ENCODE assay signal across 27 cellular contexts in genomic region chr19:30742981-30743380, GRCh38.
"Had no signal": no experiment of that assay in that cellular context is flagged by ENCODE, and none has a peak within 500 bp of the region (broad histone marks: within the 10 kb centered on the region; RNA-seq: fewer than 3 reads in every experiment).

No MANE protein-coding gene starts in this region.

- H3K27me3 ChIP-seq: ascending aorta, cardiac muscle cell, pancreas, thyroid gland had no signal

- H3K27me3 Mint-ChIP-seq: activated naive CD4-positive, alpha-beta T cell treated with anti-CD3 and anti-CD28 coated beads, Interleukin-2, amount 10 ng/mL, durations not matched to agents 7 days and 5 days; activated naive CD8-positive, alpha-beta T cell treated with anti-CD3 and anti-CD28 coated beads, Interleukin-2, amount 10 ng/mL, durations not matched to agents 7 days and 5 days had no signal

- H3K4me3 Mint-ChIP-seq: activated naive CD4-positive, alpha-beta T cell treated with anti-CD3 and anti-CD28 coated beads, Interleukin-2, amount 10 ng/mL, durations not matched to agents 7 days and 5 days; activated naive CD8-positive, alpha-beta T cell treated with anti-CD3 and anti-CD28 coated beads, Interleukin-2, amount 10 ng/mL, durations not matched to agents 7 days and 5 days; activated T-cell treated with anti-CD3 and anti-CD28 coated beads, Interleukin-2, amount 50 U/mL, for 24 hours; brain; mesothelial cell of epicardium; naive B cell; stimulated activated naive B cell treated with anti-CD40 and anti-IgM and Interleukin-4, amounts not matched to agents 10 μg/mL and 1 μg/mL and 100 μg/mL, for 72 hours had no signal

- H3K27ac ChIP-seq: ascending aorta, cardiac muscle cell, esophagus muscularis mucosa, pancreas, psoas muscle, stomach, thyroid gland, VCaP had no signal

- H3K4me3 ChIP-seq: ascending aorta, cardiac muscle cell, esophagus muscularis mucosa, pancreas, psoas muscle, stomach, thyroid gland had no signal

- H3K36me3 ChIP-seq: ascending aorta, cardiac muscle cell, esophagus muscularis mucosa, pancreas, stomach, thyroid gland had no signal

- H3K27ac Mint-ChIP-seq: activated naive CD4-positive, alpha-beta T cell treated with anti-CD3 and anti-CD28 coated beads, Interleukin-2, amount 10 ng/mL, durations not matched to agents 7 days and 5 days; activated naive CD8-positive, alpha-beta T cell treated with anti-CD3 and anti-CD28 coated beads, Interleukin-2, amount 10 ng/mL, durations not matched to agents 7 days and 5 days; activated T-cell treated with anti-CD3 and anti-CD28 coated beads, Interleukin-2, amount 50 U/mL, for 24 hours; mesothelial cell of epicardium; naive B cell; stimulated activated naive B cell treated with anti-CD40 and anti-IgM and Interleukin-4, amounts not matched to agents 10 μg/mL and 1 μg/mL and 100 μg/mL, for 72 hours had no signal

- H3K9me3 Mint-ChIP-seq: activated naive CD4-positive, alpha-beta T cell treated with anti-CD3 and anti-CD28 coated beads, Interleukin-2, amount 10 ng/mL, durations not matched to agents 7 days and 5 days; activated naive CD8-positive, alpha-beta T cell treated with anti-CD3 and anti-CD28 coated beads, Interleukin-2, amount 10 ng/mL, durations not matched to agents 7 days and 5 days; activated T-cell treated with anti-CD3 and anti-CD28 coated beads, Interleukin-2, amount 50 U/mL, for 24 hours; brain; mesothelial cell of epicardium had no signal

- DNase-seq: activated CD4-positive, alpha-beta T cell treated with anti-CD3 and anti-CD28 coated beads for 48 hours; activated CD4-positive, alpha-beta T cell treated with anti-CD3 and anti-CD28 coated beads, Interleukin-2, amount 50 U/mL, for 48 hours; activated CD8-positive, alpha-beta memory T cell treated with anti-CD3 and anti-CD28 coated beads, Interleukin-2, amount 50 U/mL, for 48 hours; activated gamma-delta T cell; activated naive CD4-positive, alpha-beta T cell treated with anti-CD3 and anti-CD28 coated beads, Interleukin-2, amount 10 ng/mL, durations not matched to agents 7 days and 5 days; activated naive CD8-positive, alpha-beta T cell treated with anti-CD3 and anti-CD28 coated beads, Interleukin-2, amount 10 ng/mL, durations not matched to agents 7 days and 5 days; activated T-cell treated with anti-CD3 and anti-CD28 coated beads, Interleukin-2, amount 50 U/mL, for 24 hours; cortex of kidney; foreskin melanocyte; islet precursor cell; mammary epithelial cell; naive B cell; pancreas; psoas muscle; right cardiac atrium; stimulated activated CD4-positive, alpha-beta T cell treated with anti-CD3 and anti-CD28 coated beads, Interleukin-15, amount 100 ng/mL, for 24 hours; stimulated activated CD4-positive, alpha-beta T cell treated with anti-CD3 and anti-CD28 coated beads, Interleukin-2, amount 100 ng/mL, for 24 hours; stimulated activated naive B cell treated with anti-CD40 and anti-IgM and Interleukin-4, amounts not matched to agents 10 μg/mL and 1 μg/mL and 100 μg/mL, for 72 hours; stomach; thyroid gland had no signal

- H3K4me1 ChIP-seq: ascending aorta, esophagus muscularis mucosa, pancreas, psoas muscle, stomach, thyroid gland had no signal

- H3K36me3 Mint-ChIP-seq: activated naive CD4-positive, alpha-beta T cell treated with anti-CD3 and anti-CD28 coated beads, Interleukin-2, amount 10 ng/mL, durations not matched to agents 7 days and 5 days; activated naive CD8-positive, alpha-beta T cell treated with anti-CD3 and anti-CD28 coated beads, Interleukin-2, amount 10 ng/mL, durations not matched to agents 7 days and 5 days; brain; mesothelial cell of epicardium; naive B cell; stimulated activated naive B cell treated with anti-CD40 and anti-IgM and Interleukin-4, amounts not matched to agents 10 μg/mL and 1 μg/mL and 100 μg/mL, for 72 hours had no signal

- H3K4me1 Mint-ChIP-seq: activated naive CD4-positive, alpha-beta T cell treated with anti-CD3 and anti-CD28 coated beads, Interleukin-2, amount 10 ng/mL, durations not matched to agents 7 days and 5 days; activated naive CD8-positive, alpha-beta T cell treated with anti-CD3 and anti-CD28 coated beads, Interleukin-2, amount 10 ng/mL, durations not matched to agents 7 days and 5 days; naive B cell; stimulated activated naive B cell treated with anti-CD40 and anti-IgM and Interleukin-4, amounts not matched to agents 10 μg/mL and 1 μg/mL and 100 μg/mL, for 72 hours had no signal

- ATAC-seq: activated CD4-positive, CD25-positive, alpha-beta regulatory T cell treated with anti-CD3 and anti-CD28 coated beads, Interleukin-2, amount 50 U/mL, for 24 hours; pancreas; psoas muscle; right cardiac atrium; stimulated activated naive B cell treated with anti-CD40 and anti-IgM and Interleukin-4, amounts not matched to agents 10 μg/mL and 1 μg/mL and 100 μg/mL, for 72 hours had no signal
